ENCODE assay signal across 25 cellular contexts in genomic region chr2:176832086-176832485, GRCh38.
"Had no signal": no experiment of that assay in that cellular context is flagged by ENCODE, and none has a peak within 500 bp of the region (broad histone marks: within the 10 kb centered on the region; RNA-seq: fewer than 3 reads in every experiment).

No MANE protein-coding gene starts in this region.

- H2AFZ ChIP-seq: hepatocyte had no signal

- H3K27ac Mint-ChIP-seq: effector memory CD8-positive, alpha-beta T cell; memory B cell; natural killer cell; stimulated activated effector memory CD8-positive, alpha-beta T cell treated with anti-CD3 and anti-CD28 coated beads, Interleukin-12 subunit alpha, Interleukin-12 subunit beta, amount 100 ng/mL, for 72 hours; type B pancreatic cell had no signal

- H3K36me3 ChIP-seq: esophagus squamous epithelium, gastrocnemius medialis, heart left ventricle, prostate gland, sigmoid colon, tibial artery had no signal

- H3K9me3 Mint-ChIP-seq: effector memory CD8-positive, alpha-beta T cell; memory B cell; natural killer cell; stimulated activated effector memory CD8-positive, alpha-beta T cell treated with anti-CD3 and anti-CD28 coated beads, Interleukin-12 subunit alpha, Interleukin-12 subunit beta, amount 100 ng/mL, for 72 hours; type B pancreatic cell had no signal

- H3K4me1 Mint-ChIP-seq: memory B cell had no signal

- H3K4me3 Mint-ChIP-seq: effector memory CD8-positive, alpha-beta T cell; memory B cell; natural killer cell; stimulated activated effector memory CD8-positive, alpha-beta T cell treated with anti-CD3 and anti-CD28 coated beads, Interleukin-12 subunit alpha, Interleukin-12 subunit beta, amount 100 ng/mL, for 72 hours; type B pancreatic cell had no signal

- H3K27ac ChIP-seq: coronary artery, esophagus squamous epithelium, gastrocnemius medialis, heart left ventricle, hepatocyte, prostate gland, sigmoid colon, testis, tibial artery had no signal

- H3K4me2 ChIP-seq: hepatocyte had no signal

- H3K9me3 ChIP-seq: esophagus squamous epithelium, gastrocnemius medialis, heart left ventricle, prostate gland, sigmoid colon, testis, tibial artery had no signal

- H3K36me3 Mint-ChIP-seq: memory B cell; natural killer cell; stimulated activated effector memory CD8-positive, alpha-beta T cell treated with anti-CD3 and anti-CD28 coated beads, Interleukin-12 subunit alpha, Interleukin-12 subunit beta, amount 100 ng/mL, for 72 hours; type B pancreatic cell had no signal

- ATAC-seq: effector memory CD8-positive, alpha-beta T cell; gastrocnemius medialis; heart left ventricle; left lobe of liver; natural killer cell; right cardiac atrium; stimulated activated effector memory CD8-positive, alpha-beta T cell treated with anti-CD3 and anti-CD28 coated beads, Interleukin-12 subunit alpha, Interleukin-12 subunit beta, amount 100 ng/mL, for 72 hours; stimulated activated naive CD8-positive, alpha-beta T cell treated with anti-CD3 and anti-CD28 coated beads, Interleukin-15, Interleukin-2, amounts not matched to agents 100 U/mL and 50 U/mL, for 24 hours had no signal

- H3K27me3 ChIP-seq: gastrocnemius medialis, hepatocyte, sigmoid colon, testis, tibial artery had no signal

- DNase-seq: dermis blood vessel endothelial cell; effector memory CD8-positive, alpha-beta T cell; erythroblast; esophagus squamous epithelium; foreskin fibroblast; gastrocnemius medialis; heart left ventricle; kidney; natural killer cell; right cardiac atrium; sigmoid colon; stimulated activated CD4-positive, alpha-beta T cell treated with anti-CD3 and anti-CD28 coated beads, Interleukin-2, amount 100 ng/mL, for 24 hours; stimulated activated CD4-positive, alpha-beta T cell treated with anti-CD3 and anti-CD28 coated beads, Interleukin-4, amount 100 ng/mL, for 24 hours; stimulated activated naive CD8-positive, alpha-beta T cell treated with anti-CD3 and anti-CD28 coated beads, Interleukin-15, Interleukin-2, amounts not matched to agents 100 U/mL and 50 U/mL, for 24 hours; substantia nigra; testis; tibial artery had no signal

- H3K79me2 ChIP-seq: hepatocyte had no signal

- H3K4me3 ChIP-seq: coronary artery, esophagus squamous epithelium, gastrocnemius medialis, heart left ventricle, hepatocyte, lung, prostate gland, sigmoid colon, testis, tibial artery had no signal
